ENCODE assay signal across 16 cellular contexts in the genomic region with DNA sequence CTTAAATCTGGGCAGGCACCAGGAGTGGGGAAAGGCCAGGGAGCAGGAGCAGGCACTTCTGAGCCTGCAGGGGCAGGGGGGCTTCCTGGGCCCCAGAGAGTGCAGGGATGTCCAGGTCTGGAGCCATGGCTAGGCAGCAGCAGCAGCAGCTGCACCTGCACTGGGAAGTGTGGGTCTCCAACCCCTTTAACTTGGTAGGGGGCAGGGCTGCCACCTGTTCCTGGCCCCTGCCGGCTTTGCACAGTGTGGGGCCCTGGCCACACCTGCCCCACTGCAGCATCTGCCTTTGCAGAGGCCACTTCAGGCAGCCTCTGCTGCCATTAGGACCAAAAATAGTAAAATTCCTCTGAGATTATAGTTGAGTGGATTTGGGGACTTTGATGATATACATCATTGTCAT.
"Had no signal": no experiment of that assay in that cellular context is flagged by ENCODE, and none has a peak within 500 bp of the region (broad histone marks: within the 10 kb centered on the region; RNA-seq: fewer than 3 reads in every experiment).

No MANE protein-coding gene starts in this region.

- H3K4me3 Mint-ChIP-seq: activated CD8-positive, alpha-beta T cell treated with anti-CD3 and anti-CD28 coated beads for 36 hours; activated naive CD8-positive, alpha-beta T cell treated with anti-CD3 and anti-CD28 coated beads for 36 hours; activated T-cell treated with anti-CD3 and anti-CD28 coated beads, Interleukin-2, amount 50 U/mL, for 72 hours had no signal

- H3K9me3 ChIP-seq: gastroesophageal sphincter, right atrium auricular region, tibial nerve had no signal

- H3K9me3 Mint-ChIP-seq: activated CD8-positive, alpha-beta T cell treated with anti-CD3 and anti-CD28 coated beads for 36 hours; activated naive CD8-positive, alpha-beta T cell treated with anti-CD3 and anti-CD28 coated beads for 36 hours; activated T-cell treated with anti-CD3 and anti-CD28 coated beads, Interleukin-2, amount 50 U/mL, for 72 hours had no signal

- H3K4me3 ChIP-seq: gastroesophageal sphincter, lung, right atrium auricular region, tibial nerve had no signal

- H3K27ac Mint-ChIP-seq: activated CD8-positive, alpha-beta T cell treated with anti-CD3 and anti-CD28 coated beads for 36 hours; activated naive CD8-positive, alpha-beta T cell treated with anti-CD3 and anti-CD28 coated beads for 36 hours; activated T-cell treated with anti-CD3 and anti-CD28 coated beads, Interleukin-2, amount 50 U/mL, for 72 hours had no signal

- DNase-seq: activated CD8-positive, alpha-beta memory T cell treated with anti-CD3 and anti-CD28 coated beads, Interleukin-2, amount 50 U/mL, for 4 hours; activated CD8-positive, alpha-beta T cell treated with anti-CD3 and anti-CD28 coated beads for 36 hours; activated gamma-delta T cell treated with Interleukin-2 at 50 U/mL for 16 hours; activated naive CD8-positive, alpha-beta T cell treated with anti-CD3 and anti-CD28 coated beads for 36 hours; activated T-cell treated with anti-CD3 and anti-CD28 coated beads, Interleukin-2, amount 50 U/mL, for 72 hours; brain microvascular endothelial cell; effector memory CD4-positive, alpha-beta T cell; hippocampal formation; midbrain; small intestine; T1000 had no signal

- ATAC-seq: activated CD8-positive, alpha-beta T cell treated with anti-CD3 and anti-CD28 coated beads for 36 hours; activated T-cell treated with anti-CD3 and anti-CD28 coated beads, Interleukin-2, amount 50 U/mL, for 72 hours; gastroesophageal sphincter had no signal

- H3K27ac ChIP-seq: brain microvascular endothelial cell, epithelial cell of prostate, gastroesophageal sphincter, right atrium auricular region, tibial nerve had no signal

- H3K4me1 ChIP-seq: gastroesophageal sphincter had no signal

- H3K36me3 ChIP-seq: brain microvascular endothelial cell, tibial nerve had no signal

- H3K27me3 ChIP-seq: brain microvascular endothelial cell, gastroesophageal sphincter, right atrium auricular region, tibial nerve had no signal

- H3K27me3 Mint-ChIP-seq: activated CD8-positive, alpha-beta T cell treated with anti-CD3 and anti-CD28 coated beads for 36 hours; activated naive CD8-positive, alpha-beta T cell treated with anti-CD3 and anti-CD28 coated beads for 36 hours had no signal
